In genomic region chr3:46891132-46891531, GRCh38 we compare ENCODE assay signal across 24 cellular contexts. TPM values are rescaled to one million over a fixed set of nuclear protein-coding genes. Genes with fewer than 3 reads are reported as not detected.
"Had no signal": no experiment of that assay in that cellular context is flagged by ENCODE, and none has a peak within 500 bp of the region (broad histone marks: within the 10 kb centered on the region; RNA-seq: fewer than 3 reads in every experiment).

No MANE protein-coding gene starts in this region.

- H3K27ac ChIP-seq: hepatocyte, neutrophil, pancreas, right lobe of liver had no signal

- ATAC-seq: left colon, pancreas, right lobe of liver, T-cell had no signal

- H3K4me3 Mint-ChIP-seq: activated B cell treated with CpG ODN at 0.5 μM for 24 hours had no signal

- H3K4me3 ChIP-seq: hepatocyte, lung, pancreas, right lobe of liver had no signal

- H3K36me3 ChIP-seq: adrenal gland, neutrophil, pancreas, right lobe of liver, stomach, upper lobe of left lung had no signal

- H2AFZ ChIP-seq: hepatocyte had no signal

- H3K27ac Mint-ChIP-seq: activated B cell treated with CpG ODN at 0.5 μM for 24 hours, T-cell had no signal

- FAIRE-seq: islet of Langerhans, pancreas, small intestine had no signal

- H3K27me3 ChIP-seq: adrenal gland, hepatocyte, pancreas, right lobe of liver, upper lobe of left lung had no signal

- DNase-seq: activated B cell treated with CpG ODN at 0.5 μM for 24 hours; activated CD4-positive, alpha-beta T cell treated with anti-CD3 and anti-CD28 coated beads for 4 hours; activated CD8-positive, alpha-beta memory T cell treated with anti-CD3 and anti-CD28 coated beads, Interleukin-2, amount 50 U/mL, for 4 hours; activated effector memory CD4-positive, alpha-beta T cell treated with anti-CD3 and anti-CD28 coated beads, Interleukin-2, amount 50 U/mL, for 16 hours; activated naive CD4-positive, alpha-beta T cell treated with anti-CD3 and anti-CD28 coated beads, Interleukin-2, amount 50 U/mL, for 16 hours; activated T-cell treated with anti-CD3 and anti-CD28 coated beads, Interleukin-2, amount 50 U/mL, for 48 hours; adrenal gland; dermis blood vessel endothelial cell; effector memory CD4-positive, alpha-beta T cell; left colon; midbrain; right lobe of liver; small intestine; stimulated activated CD4-positive, alpha-beta T cell treated with anti-CD3 and anti-CD28 coated beads, Interleukin-15, amount 100 ng/mL, for 24 hours; stimulated activated CD4-positive, alpha-beta T cell treated with anti-CD3 and anti-CD28 coated beads, Interleukin-2, amount 100 ng/mL, for 48 hours; stomach; T-cell; upper lobe of left lung had no signal

- H3K9me3 ChIP-seq: adrenal gland, neutrophil, pancreas, right lobe of liver, stomach, upper lobe of left lung had no signal

- H3K36me3 Mint-ChIP-seq: T-cell had no signal

- H3K9me3 Mint-ChIP-seq: activated B cell treated with CpG ODN at 0.5 μM for 24 hours, T-cell had no signal

RNA-seq across cellular contexts. Expression of gene PTH1R, which starts 13.6 kb away (rescaled TPM):
- total RNA-seq: activated B cell treated with CpG ODN at 0.5 μM for 24 hours had no signal

RNA-seq across cellular contexts. Expression of gene MYL3, which starts 27.9 kb away (rescaled TPM):
- total RNA-seq: activated B cell treated with CpG ODN at 0.5 μM for 24 hours, dermis blood vessel endothelial cell, pulmonary artery endothelial cell, T-cell had no signal
